ENCODE assay signal across 8 cellular contexts in the genomic region with DNA sequence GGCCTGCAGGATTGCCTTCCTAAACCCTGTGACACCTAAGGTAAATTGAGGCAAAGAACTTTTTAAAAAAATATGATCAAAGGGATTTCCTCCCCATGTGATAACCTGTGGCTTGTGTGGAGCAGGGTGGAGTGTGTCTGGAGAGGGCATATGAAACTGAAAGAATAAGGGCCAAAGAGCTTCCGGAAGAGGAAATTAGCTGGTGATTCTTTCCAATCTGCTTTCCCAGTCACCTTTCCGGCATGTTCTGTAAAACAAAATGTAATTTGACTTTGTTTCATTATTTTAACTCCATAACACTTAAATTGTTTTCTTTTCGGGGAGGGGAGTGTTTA. TPM values are rescaled to one million over a fixed set of nuclear protein-coding genes. Genes with fewer than 3 reads are reported as not detected.
DNase-seq lines count a peak whose midpoint lies in the region; ATAC-seq and TF ChIP-seq lines count a peak whose summit lies in the region.

No MANE protein-coding gene starts in this region.

- peak; percentile 29 for DNase-seq in DMS153 (lab: John Stamatoyannopoulos, UW)
- peak; percentile 56 for DNase-seq in RPMI7951 (ENCODE audit: low read depth)
- DNase-seq in dorsolateral prefrontal cortex = no peak
- DNase-seq in mesenteric fat pad (ENCODE audit: low spot score) = peak; percentile 30
- no peak for DNase-seq in stimulated activated CD4-positive, alpha-beta T cell treated with anti-CD3 and anti-CD28 coated beads, Interleukin-1b, Interleukin-23, amount 100 ng/mL, for 48 hours

- ATAC-seq in GM19351 (IDR thresholded peaks at IDR 0.05; ENCODE audit: unreplicated experiment) (peak; percentile 36), HG03280 (IDR thresholded peaks at IDR 0.05; ENCODE audit: unreplicated experiment) (peak; percentile 19)

- no peak for TF ChIP-seq CTCF in dorsolateral prefrontal cortex (IDR thresholded peaks at IDR 0.05 in 54 of 56, conservative IDR thresholded peaks at IDR 0.05 in 2 of 56; ENCODE audit: low read depth in 1 of 56, partially characterized antibody in 56 of 56)

- WGBS in urinary bladder = 0% methylated on average over 3 of the region's 3 CpGs

- no peaks in the 10 kb centered on the region for H3K4me1 ChIP-seq in urinary bladder (ENCODE audit: insufficient read depth)

- intact Hi-C loops in dorsolateral prefrontal cortex (cut with DNase I) = no loop called here

- no peaks in the 10 kb centered on the region for H3K36me3 ChIP-seq in urinary bladder (ENCODE audit: insufficient read depth)

- peaks cover 0 to 34% (median 0%) of the 10 kb centered on the region in 45 donors for H3K27me3 ChIP-seq in dorsolateral prefrontal cortex

- H3K27ac ChIP-seq in dorsolateral prefrontal cortex (peak overlapping the region in 58 of 59 donors; percentile 61 to 98 (median 94)), urinary bladder (ENCODE audit: low read depth) (peak overlapping the region; percentile 99)

- H3K4me3 ChIP-seq in dorsolateral prefrontal cortex = peak overlapping the region; percentile 36 to 80 (median 69)
- peak overlapping the region; percentile 70 for H3K4me3 ChIP-seq in urinary bladder (ENCODE audit: low read depth, low read length)

RNA-seq across cellular contexts. Expression of gene XIAP, which starts 0.6 kb away (rescaled TPM):
- total RNA-seq in RPMI7951 (2014; rRNA removed; shearing (Covaris generic)) = 16.1 and 17.8 TPM in 2 replicates
- total RNA-seq in dorsolateral prefrontal cortex (10 to 100 TPM; 35.8 to 82.2 (median 55.8) TPM), mesenteric fat pad (45.2 TPM), urinary bladder (61.2 TPM)
- 12.9 TPM for polyA plus RNA-seq in urinary bladder

Comparison
In these comparisons a context has a peak if more than half of its experiments do, and no peak if none do; other contexts are left out.
1. DNase-seq: peak in DMS153 (single experiment), RPMI7951 (single experiment) and mesenteric fat pad (single experiment); none in dorsolateral prefrontal cortex (0 of 10) and stimulated activated CD4-positive, alpha-beta T cell treated with anti-CD3 and anti-CD28 coated beads, Interleukin-1b, Interleukin-23, amount 100 ng/mL, for 48 hours (single experiment).